8 cellular contexts compared by ENCODE assay signal in genomic region chr6:108074057-108074358, GRCh38. TPM values are rescaled to one million over a fixed set of nuclear protein-coding genes. Genes with fewer than 3 reads are reported as not detected.
DNase-seq lines count a peak whose midpoint lies in the region; ATAC-seq lines count a peak whose summit lies in the region.

No MANE protein-coding gene starts in this region.

- H3K27me3 Mint-ChIP-seq in immature natural killer cell (ENCODE audit: low read depth in 3 of 3) = peaks cover 9 to 14% (median 10%) of the 10 kb centered on the region in 3 donors

- peak overlapping the region; percentile 46 to 95 (median 90) for H3K27ac Mint-ChIP-seq in immature natural killer cell

- ATAC-seq in HG03342 (IDR thresholded peaks at IDR 0.05; ENCODE audit: unreplicated experiment) = peak; percentile 36

- H3K4me1 ChIP-seq in adipocyte (ENCODE audit: control insufficient read depth, insufficient read depth, low read length) (peaks cover 14% of the 10 kb centered on the region), stomach smooth muscle (ENCODE audit: control insufficient read depth, insufficient read depth, low read length) (peaks cover 8% of the 10 kb centered on the region)

- H3K4me1 Mint-ChIP-seq in immature natural killer cell = peaks cover 20 to 25% of the 10 kb centered on the region in 2 donors

- peak overlapping the region; percentile 85 to 90 (median 89) for H3K4me3 Mint-ChIP-seq in immature natural killer cell

- H3K9me3 Mint-ChIP-seq in immature natural killer cell = no peaks in the 10 kb centered on the region

- H3K27ac ChIP-seq in stomach smooth muscle (ENCODE audit: low read length) = no peak overlapping the region

- H3K9ac ChIP-seq in adipocyte (ENCODE audit: low read length) (peak overlapping the region; percentile 96), stomach smooth muscle (ENCODE audit: low read length in 2 of 2) (peak overlapping the region; percentile 85 to 91)

- H3K9me3 ChIP-seq in adipocyte (ENCODE audit: control insufficient read depth, low read length) (no peaks in the 10 kb centered on the region), stomach smooth muscle (ENCODE audit: control insufficient read depth in 2 of 2, low read length in 2 of 2) (no peaks in the 10 kb centered on the region)

- no peaks in the 10 kb centered on the region for H3K27me3 ChIP-seq in adipocyte (replicated peaks; ENCODE audit: control insufficient read depth, insufficient read depth, low read length)
- H3K27me3 ChIP-seq in stomach smooth muscle (ENCODE audit: control insufficient read depth in 1 of 2, insufficient read depth in 2 of 2, low read length in 2 of 2) = no peaks in the 10 kb centered on the region

- H3K4me3 ChIP-seq in adipocyte (ENCODE audit: low read length) = peak overlapping the region; percentile 94
- H3K4me3 ChIP-seq in stomach smooth muscle (ENCODE audit: low read length in 2 of 2) = peak overlapping the region; percentile 97 to 98

- H3K36me3 Mint-ChIP-seq in immature natural killer cell = no peaks in the 10 kb centered on the region

- H3K36me3 ChIP-seq in adipocyte (ENCODE audit: control insufficient read depth, insufficient read depth, low read length, severe bottlenecking) (no peaks in the 10 kb centered on the region), stomach smooth muscle (ENCODE audit: control insufficient read depth in 2 of 2, insufficient read depth in 2 of 2, low read length in 2 of 2) (no peaks in the 10 kb centered on the region)

- peak; percentile 1 to 15 for DNase-seq in activated CD8-positive, alpha-beta memory T cell treated with anti-CD3 and anti-CD28 coated beads for 1 hour (ENCODE audit: extremely low read depth in 1 of 2, low read depth in 1 of 2)
- DNase-seq in activated CD8-positive, alpha-beta memory T cell treated with anti-CD3 and anti-CD28 coated beads for 24 hours = no peak
- DNase-seq in adipocyte (ENCODE audit: low read depth) = peak; percentile 56
- DNase-seq in immature natural killer cell = no peak
- no peak for DNase-seq in mucosa of gallbladder (ENCODE audit: low spot score)
- DNase-seq in NK-92 (lab: John Stamatoyannopoulos, UW; ENCODE audit: unreplicated experiment) = no peak

RNA-seq across cellular contexts. Expression of gene OSTM1, which starts 0.5 kb away (rescaled TPM):
- polyA plus RNA-seq in immature natural killer cell = 10 to 100 TPM; 50.3 to 71.5 (median 64.6) TPM
- 33.4 TPM for total RNA-seq in mucosa of gallbladder

Comparison
In these comparisons a context has a peak if more than half of its experiments do, and no peak if none do; other contexts are left out.
1. DNase-seq: peak in activated CD8-positive, alpha-beta memory T cell treated with anti-CD3 and anti-CD28 coated beads for 1 hour (2 of 2) and adipocyte (single experiment); none in activated CD8-positive, alpha-beta memory T cell treated with anti-CD3 and anti-CD28 coated beads for 24 hours (single experiment), immature natural killer cell (0 of 3), mucosa of gallbladder (single experiment) and NK-92 (single experiment).